In the genomic region with DNA sequence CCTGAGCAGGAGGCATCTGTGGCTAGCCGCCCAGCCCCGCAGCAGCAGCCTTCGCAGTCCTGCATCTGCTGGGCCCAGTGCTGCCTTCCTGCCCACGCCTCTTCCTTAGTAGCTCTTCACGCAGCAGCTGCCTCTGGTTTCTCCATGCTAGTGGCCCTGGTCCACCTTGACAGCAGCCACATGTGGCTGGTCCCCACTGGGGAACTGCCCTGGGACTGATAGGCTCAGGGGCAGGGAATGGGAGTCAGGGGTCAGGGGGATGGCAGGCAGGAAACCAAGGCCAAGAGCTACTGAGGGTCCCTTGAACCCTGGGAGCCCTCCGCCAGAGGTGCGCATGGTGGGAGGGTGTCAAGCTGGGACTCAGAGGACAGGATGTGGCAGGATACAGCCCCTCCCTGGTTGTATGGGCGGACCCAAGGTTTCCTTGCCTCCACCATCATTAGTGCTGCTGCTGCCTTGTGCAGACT, we compare ENCODE assay signal across 20 cellular contexts.
DNase-seq lines count a peak whose midpoint lies in the region; ATAC-seq and TF ChIP-seq lines count a peak whose summit lies in the region.
"Had no signal": no experiment of that assay in that cellular context is flagged by ENCODE, and none has a peak within 500 bp of the region (broad histone marks: within the 10 kb centered on the region; RNA-seq: fewer than 3 reads in every experiment).

No MANE protein-coding gene starts in this region.

- TF ChIP-seq POLR2A in body of pancreas (IDR thresholded peaks at IDR 0.05): no peak
- TF ChIP-seq POLR2A in transverse colon (IDR thresholded peaks at IDR 0.05): no peak

- no peak for TF ChIP-seq EP300 in transverse colon (IDR thresholded peaks at IDR 0.05; ENCODE audit: low read depth)

- TF ChIP-seq CTCF in right atrium auricular region (IDR thresholded peaks at IDR 0.05) (no peak), body of pancreas (IDR thresholded peaks at IDR 0.05) (no peak), omental fat pad (IDR thresholded peaks at IDR 0.05) (no peak), transverse colon (IDR thresholded peaks at IDR 0.05) (no peak), progenitor cell of endocrine pancreas (IDR thresholded peaks at IDR 0.05; ENCODE audit: unreplicated experiment) (no peak)

- H3K4me3 Mint-ChIP-seq in progenitor cell of endocrine pancreas (ENCODE audit: low read depth): no peak overlapping the region
- H3K4me3 Mint-ChIP-seq: CD4-positive, CD25-positive, alpha-beta regulatory T cell; T-helper 2 cell treated with Interferon-gamma antibody and Interleukin-4, amounts not matched to agents 5 μg/mL and 100 μg/mL, for 36 hours had no signal

- no peak overlapping the region for H3K27ac Mint-ChIP-seq in progenitor cell of endocrine pancreas
- H3K27ac Mint-ChIP-seq: activated naive CD4-positive, alpha-beta T cell treated with anti-CD3 and anti-CD28 coated beads, Interleukin-2, amount 50 U/mL, for 72 hours; CD4-positive, CD25-positive, alpha-beta regulatory T cell; T-helper 2 cell treated with Interferon-gamma antibody and Interleukin-4, amounts not matched to agents 5 μg/mL and 100 μg/mL, for 36 hours had no signal

- H3K27ac ChIP-seq in right atrium auricular region: no peak overlapping the region
- H3K27ac ChIP-seq in body of pancreas: no peak overlapping the region
- H3K27ac ChIP-seq in transverse colon: no peak overlapping the region
- H3K27ac ChIP-seq: foreskin keratinocyte, VCaP had no signal

- no peaks in the 10 kb centered on the region for H3K9me3 Mint-ChIP-seq in progenitor cell of endocrine pancreas (ENCODE audit: low read depth)
- H3K9me3 Mint-ChIP-seq: activated naive CD4-positive, alpha-beta T cell treated with anti-CD3 and anti-CD28 coated beads, Interleukin-2, amount 50 U/mL, for 72 hours; CD4-positive, CD25-positive, alpha-beta regulatory T cell; T-helper 2 cell treated with Interferon-gamma antibody and Interleukin-4, amounts not matched to agents 5 μg/mL and 100 μg/mL, for 36 hours had no signal

- 90 to 96% methylated on average over 7 to 8 of the region's 8 CpGs for WGBS in body of pancreas, 2 donors
- 92% methylated on average over 8 of the region's 8 CpGs; no CpG with 5 or more reads in 1 of the 2 donors for WGBS in transverse colon (ENCODE audit: low coverage in 1 of 2), 2 donors

- H3K36me3 ChIP-seq in right atrium auricular region: no peaks in the 10 kb centered on the region
- no peaks in the 10 kb centered on the region for H3K36me3 ChIP-seq in body of pancreas (replicated peaks in 1 of 2; ENCODE audit: insufficient read depth in 1 of 2, low read depth in 2 of 2)
- no peaks in the 10 kb centered on the region for H3K36me3 ChIP-seq in transverse colon

- ATAC-seq in body of pancreas (no peak), omental fat pad (ENCODE audit: low FRiP score) (no peak), GM19455 (IDR thresholded peaks at IDR 0.05; ENCODE audit: unreplicated experiment) (no peak)
- ATAC-seq: right cardiac atrium, SK-N-SH treated with all-trans-retinoic acid at 6 μM for 48 hours had no signal

- H3K27me3 Mint-ChIP-seq in progenitor cell of endocrine pancreas: no peaks in the 10 kb centered on the region
- H3K27me3 Mint-ChIP-seq: CD4-positive, CD25-positive, alpha-beta regulatory T cell had no signal

- H3K4me3 ChIP-seq in right atrium auricular region: no peak overlapping the region
- no peak overlapping the region for H3K4me3 ChIP-seq in body of pancreas
- no peak overlapping the region for H3K4me3 ChIP-seq in transverse colon

- H3K9me3 ChIP-seq in right atrium auricular region: no peaks in the 10 kb centered on the region
- H3K9me3 ChIP-seq in body of pancreas: no peaks in the 10 kb centered on the region
- no peaks in the 10 kb centered on the region for H3K9me3 ChIP-seq in transverse colon

- H3K36me3 Mint-ChIP-seq in progenitor cell of endocrine pancreas (ENCODE audit: insufficient read depth): no peaks in the 10 kb centered on the region
- H3K36me3 Mint-ChIP-seq: activated naive CD4-positive, alpha-beta T cell treated with anti-CD3 and anti-CD28 coated beads, Interleukin-2, amount 50 U/mL, for 72 hours; CD4-positive, CD25-positive, alpha-beta regulatory T cell had no signal

- DNase-seq in cardiac septum (ENCODE audit: low spot score) (peak; percentile 63), right atrium auricular region (ENCODE audit: low spot score) (no peak), body of pancreas (peak in 3 of 4 donors; percentile 2 to 8 (median 7)), omental fat pad (ENCODE audit: low spot score) (peak; percentile 19), transverse colon (peak; percentile 1), COR-L47 (lab: John Stamatoyannopoulos, UW) (no peak), progenitor cell of endocrine pancreas (ENCODE audit: low spot score, unreplicated experiment) (no peak)
- DNase-seq: CD4-positive, CD25-positive, alpha-beta regulatory T cell; effector memory CD4-positive, alpha-beta T cell; foreskin keratinocyte; hypothalamus; NCI-H1417 treated with DMSO at 0.1 percent for 48 hours; NCI-H524 treated with DMSO at 0.1 percent for 48 hours; nucleus accumbens had no signal

- intact Hi-C loops in cardiac septum (cut with DNase I): no loop called here
- intact Hi-C loops in body of pancreas (cut with DNase I): no loop called here
- intact Hi-C loops in transverse colon (cut with DNase I; ENCODE audit: low total_unique reads): loop anchor here (10.0 kb wide), 1 partner anchor 806 kb away; no protein-coding TSS in a partner anchor

- H3K27me3 ChIP-seq in right atrium auricular region (no peaks in the 10 kb centered on the region), body of pancreas (no peaks in the 10 kb centered on the region), transverse colon (no peaks in the 10 kb centered on the region)
- H3K27me3 ChIP-seq: foreskin keratinocyte had no signal

- in situ Hi-C loops in transverse colon (cut with MboI; ENCODE audit: low pct_ligation_motif_present in 1 of 4, low pct_unique_long_range_greater_than_20kb in 1 of 4, low sequenced_read_pairs in 3 of 4): loop anchor here in 1 of 4 donors (25.0 kb wide), 1 partner anchor 819 kb away; no protein-coding TSS in a partner anchor

- H3K4me1 Mint-ChIP-seq in progenitor cell of endocrine pancreas (ENCODE audit: low read depth): peaks cover 7% of the 10 kb centered on the region

- H3K4me1 ChIP-seq in right atrium auricular region (peaks cover 0 to 34% of the 10 kb centered on the region in 2 donors), body of pancreas (no peaks in the 10 kb centered on the region), transverse colon (peaks cover 2 to 14% (median 10%) of the 10 kb centered on the region in 4 donors)
- H3K4me1 ChIP-seq: foreskin keratinocyte had no signal

Comparison
In these comparisons a context has a peak if more than half of its experiments do, and no peak if none do; other contexts are left out.
1. DNase-seq: peak in cardiac septum (single experiment), body of pancreas (3 of 4), omental fat pad (single experiment) and transverse colon (single experiment); none in right atrium auricular region (single experiment), COR-L47 (single experiment) and progenitor cell of endocrine pancreas (single experiment).